In genomic region chr11:125941606-125942275, GRCh38 we compare ENCODE assay signal across 9 cellular contexts. TPM values are rescaled to one million over a fixed set of nuclear protein-coding genes. Genes with fewer than 3 reads are reported as not detected.
DNase-seq lines count a peak whose midpoint lies in the region; ATAC-seq, FAIRE-seq and TF ChIP-seq lines count a peak whose summit lies in the region.
"Had no signal": no experiment of that assay in that cellular context is flagged by ENCODE, and none has a peak within 500 bp of the region (broad histone marks: within the 10 kb centered on the region; RNA-seq: fewer than 3 reads in every experiment).

No MANE protein-coding gene starts in this region.

- H3K27me3 ChIP-seq in MG63 (no peaks in the 10 kb centered on the region), SU-DHL-6 (ENCODE audit: low read length) (no peaks in the 10 kb centered on the region)

- H3K79me2 ChIP-seq in SU-DHL-6 (ENCODE audit: insufficient read depth, low read length) = no peaks in the 10 kb centered on the region

- TF ChIP-seq POLR2A in GM12891 (IDR thresholded peaks at IDR 0.05; ENCODE audit: low read depth, low read length) = no peak

- H2AFZ ChIP-seq in SU-DHL-6 (ENCODE audit: low read depth, low read length, severe bottlenecking) = no peak overlapping the region

- no peaks in the 10 kb centered on the region for H4K20me1 ChIP-seq in SU-DHL-6 (ENCODE audit: low read depth, low read length)

- no peak overlapping the region for H3K9ac ChIP-seq in SU-DHL-6 (ENCODE audit: low read length)

- H3K27ac ChIP-seq in SU-DHL-6 (ENCODE audit: low read depth, low read length) = no peak overlapping the region

- no peak for ATAC-seq in GM19324 (IDR thresholded peaks at IDR 0.05; ENCODE audit: low FRiP score, unreplicated experiment)
- no peak for ATAC-seq in HG03521 (IDR thresholded peaks at IDR 0.05; ENCODE audit: unreplicated experiment)

- DNase-seq in GM12891 (ENCODE audit: insufficient read length, low spot score) = peak; percentile 65
- peak; percentile 28 for DNase-seq in MG63
- DNase-seq in astrocyte of the spinal cord (ENCODE audit: low read depth, low spot score) = peak; percentile 10
- peak; percentile 43 for DNase-seq in inferior parietal cortex (ENCODE audit: extremely low spot score)
- peak; percentile 40 to 51 for DNase-seq in stimulated activated CD4-positive, alpha-beta T cell treated with anti-CD3 and anti-CD28 coated beads, Interleukin-2, amount 100 ng/mL, for 48 hours

- H3K4me2 ChIP-seq in SU-DHL-6 (ENCODE audit: low read depth, low read length, poor library complexity, severe bottlenecking) = no peak overlapping the region

- no peak overlapping the region for H3K4me3 ChIP-seq in MG63
- H3K4me3 ChIP-seq in SU-DHL-6 (ENCODE audit: insufficient read depth, low read length, poor library complexity, severe bottlenecking) = no peak overlapping the region
- no peak overlapping the region for H3K4me3 ChIP-seq in astrocyte of the spinal cord (ENCODE audit: low read depth, low read length)

- peak; percentile 42 for TF ChIP-seq CTCF in SU-DHL-6 (IDR thresholded peaks at IDR 0.05; ENCODE audit: insufficient read depth, low read length, poor library complexity, severe bottlenecking)
- TF ChIP-seq CTCF in astrocyte of the spinal cord (IDR thresholded peaks at IDR 0.05; ENCODE audit: low read depth, low read length) = peak; percentile 84

- peak; percentile 70 for FAIRE-seq in GM12891 (lab: Jason Lieb, UNC)

- in situ Hi-C loops in astrocyte of the spinal cord (cut with HindIII; ENCODE audit: low sequenced_read_pairs) = loop anchor here (25.0 kb wide), 1 partner anchor 246 kb away; no protein-coding TSS in a partner anchor

- H3F3A ChIP-seq in SU-DHL-6 (ENCODE audit: insufficient read depth) = no peaks in the 10 kb centered on the region

- no peaks in the 10 kb centered on the region for H3K9me2 ChIP-seq in SU-DHL-6 (replicated peaks; ENCODE audit: insufficient read depth, low read length)

- no peaks in the 10 kb centered on the region for H3K36me3 ChIP-seq in MG63
- H3K36me3 ChIP-seq in SU-DHL-6 (ENCODE audit: low read length) = no peaks in the 10 kb centered on the region

- H3K9me3 ChIP-seq in MG63 (no peaks in the 10 kb centered on the region), SU-DHL-6 (ENCODE audit: insufficient read depth, low read length) (no peaks in the 10 kb centered on the region)

TF ChIP-seq in GM12891, 5 proteins besides CTCF, POLR2A, EP300 and RAD21:
- TF ChIP-seq POLR2AphosphoS5 (IDR thresholded peaks at IDR 0.05; ENCODE audit: low read depth, low read length) = no peak
- TF ChIP-seq POU2F2 (IDR thresholded peaks at IDR 0.05; ENCODE audit: low read depth, low read length) = no peak
- TF ChIP-seq PAX5 (IDR thresholded peaks at IDR 0.05; ENCODE audit: insufficient read depth, low read length, severe bottlenecking) = no peak
- TF ChIP-seq TAF1 (IDR thresholded peaks at IDR 0.05; ENCODE audit: low read depth, low read length) = no peak
- TF ChIP-seq SPI1 (IDR thresholded peaks at IDR 0.05; ENCODE audit: low read depth, low read length) = no peak

RNA-seq across cellular contexts. Expression of gene VSIG10L2, which starts 4.1 kb away (rescaled TPM):
- polyA plus RNA-seq in GM12891 (2012; ENCODE audit: low read depth, missing spikeins) = not detected
- total RNA-seq in MG63 (2014; rRNA removed; shearing (Covaris generic); ENCODE audit: low replicate concordance) = not detected in 2 replicates
- total RNA-seq: temporal lobe had no signal

RNA-seq across cellular contexts. Expression of gene DDX25, which starts 37.4 kb away (rescaled TPM):
- not detected for polyA plus RNA-seq in GM12891 (2012; ENCODE audit: low read depth, missing spikeins)
- not detected in 2 replicates for total RNA-seq in MG63 (2014; rRNA removed; shearing (Covaris generic); ENCODE audit: low replicate concordance)

RNA-seq across cellular contexts. Expression of gene PUS3, which starts 38.7 kb away (rescaled TPM):
- 11.7 TPM for polyA plus RNA-seq in GM12891 (2012; ENCODE audit: low read depth, missing spikeins)
- total RNA-seq in MG63 (2014; rRNA removed; shearing (Covaris generic); ENCODE audit: low replicate concordance) = 10.6 and 21.3 TPM in 2 replicates

RNA-seq across cellular contexts. Expression of gene HYLS1, which starts 54.3 kb away (rescaled TPM):
- polyA plus RNA-seq in GM12891 (2012; ENCODE audit: low read depth, missing spikeins) = 9.8 TPM
- total RNA-seq in MG63 (2014; rRNA removed; shearing (Covaris generic); ENCODE audit: low replicate concordance) = 10.9 and 15.1 TPM in 2 replicates

Comparison
In these comparisons a context has a peak if more than half of its experiments do, and no peak if none do; other contexts are left out.
1. DNase-seq: peak in every context shown above with its lines; median percentile 65 in GM12891; 46 in stimulated activated CD4-positive, alpha-beta T cell treated with anti-CD3 and anti-CD28 coated beads, Interleukin-2, amount 100 ng/mL, for 48 hours; 43 in inferior parietal cortex; 28 in MG63; 10 in astrocyte of the spinal cord.